ENCODE assay signal across 8 cellular contexts in the genomic region with DNA sequence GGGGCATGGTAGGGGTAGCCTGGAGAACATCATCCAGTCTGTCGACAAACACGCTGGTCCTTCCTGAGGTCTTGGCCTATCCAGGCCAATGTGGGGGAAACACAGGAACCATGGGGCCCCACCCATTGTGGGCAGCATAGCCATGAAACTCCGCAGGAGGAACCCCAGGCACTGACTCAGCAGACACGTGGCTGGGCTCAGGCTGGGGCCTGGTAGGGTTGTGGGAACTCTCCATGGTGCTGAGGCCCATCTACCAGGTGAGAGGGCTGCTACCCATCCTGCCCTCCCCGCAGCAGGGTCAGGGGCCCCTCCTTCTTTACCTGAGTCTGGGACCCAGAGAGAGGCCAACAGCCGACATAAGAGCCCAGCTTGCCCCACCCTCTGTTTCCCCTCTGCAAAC. TPM values are rescaled to one million over a fixed set of nuclear protein-coding genes. Genes with fewer than 3 reads are reported as not detected.
DNase-seq lines count a peak whose midpoint lies in the region; ATAC-seq and FAIRE-seq lines count a peak whose summit lies in the region.

No MANE protein-coding gene starts in this region.

- DNase-seq in GM23248, result peak; percentile 67
- peak; percentile 60 for DNase-seq in RPMI7951 (ENCODE audit: low read depth)
- DNase-seq in activated naive CD4-positive, alpha-beta T cell treated with anti-CD3 and anti-CD28 coated beads, Interleukin-2, amount 50 U/mL, for 16 hours, result peak; percentile 52
- DNase-seq in left lobe of liver (ENCODE audit: low spot score), result no peak
- peak; percentile 59 to 70 for DNase-seq in stimulated activated effector memory CD8-positive, alpha-beta T cell treated with anti-CD3 and anti-CD28 coated beads, Interleukin-12 subunit alpha, Interleukin-12 subunit beta, amount 100 ng/mL, for 72 hours (ENCODE audit: low spot score in 2 of 2)
- DNase-seq in frontal cortex (ENCODE audit: low spot score in 2 of 2), result no peak

- H3K36me3 ChIP-seq in GM23248 (ENCODE audit: low read depth), result no peaks in the 10 kb centered on the region

- H2AFZ ChIP-seq in GM23248, result no peak overlapping the region

- H3K9me2 ChIP-seq in GM23248 (ENCODE audit: insufficient read depth), result no peaks in the 10 kb centered on the region

- FAIRE-seq in frontal cortex (lab: Jason Lieb, UNC), result no peak

- H3K27ac Mint-ChIP-seq in stimulated activated effector memory CD8-positive, alpha-beta T cell treated with anti-CD3 and anti-CD28 coated beads, Interleukin-12 subunit alpha, Interleukin-12 subunit beta, amount 100 ng/mL, for 72 hours, result no peak overlapping the region

- H3K9ac ChIP-seq in GM23248, result no peak overlapping the region

- H3K4me1 Mint-ChIP-seq in stimulated activated effector memory CD8-positive, alpha-beta T cell treated with anti-CD3 and anti-CD28 coated beads, Interleukin-12 subunit alpha, Interleukin-12 subunit beta, amount 100 ng/mL, for 72 hours, result peaks cover 14% of the 10 kb centered on the region

- 39 to 41% methylated on average over 6 of the region's 6 CpGs for WGBS in GM23248 (ENCODE audit: low coverage in 1 of 2, low lambda C conversion rate in 2 of 2, missing lambda C conversion rate in 2 of 2), 2 experiments

- H3K27me3 ChIP-seq in GM23248 (replicated peaks; ENCODE audit: insufficient read depth), result peaks cover 18% of the 10 kb centered on the region

- ATAC-seq in left lobe of liver (peak; percentile 66), HG02870 (IDR thresholded peaks at IDR 0.05; ENCODE audit: unreplicated experiment) (no peak), GM21515 (IDR thresholded peaks at IDR 0.05; ENCODE audit: unreplicated experiment) (no peak)
- peak; percentile 90 for ATAC-seq in stimulated activated effector memory CD8-positive, alpha-beta T cell treated with anti-CD3 and anti-CD28 coated beads, Interleukin-12 subunit alpha, Interleukin-12 subunit beta, amount 100 ng/mL, for 72 hours

- no peak overlapping the region for H3K4me3 ChIP-seq in GM23248

- H3K79me2 ChIP-seq in GM23248 (ENCODE audit: insufficient read depth), result no peaks in the 10 kb centered on the region

- in situ Hi-C loops in GM23248 (cut with MboI), result loop anchor here (25.0 kb wide), 1 partner anchor 314 kb away; a partner anchor contains a TSS

- no peak overlapping the region for H3K4me3 Mint-ChIP-seq in stimulated activated effector memory CD8-positive, alpha-beta T cell treated with anti-CD3 and anti-CD28 coated beads, Interleukin-12 subunit alpha, Interleukin-12 subunit beta, amount 100 ng/mL, for 72 hours

- H3K9me3 ChIP-seq in GM23248 (ENCODE audit: low read depth), result no peaks in the 10 kb centered on the region

- H3F3A ChIP-seq in GM23248 (ENCODE audit: insufficient read depth), result no peaks in the 10 kb centered on the region

- no peaks in the 10 kb centered on the region for H4K20me1 ChIP-seq in GM23248 (ENCODE audit: insufficient read depth)

- H3K9me3 Mint-ChIP-seq in stimulated activated effector memory CD8-positive, alpha-beta T cell treated with anti-CD3 and anti-CD28 coated beads, Interleukin-12 subunit alpha, Interleukin-12 subunit beta, amount 100 ng/mL, for 72 hours, result no peaks in the 10 kb centered on the region

- H3K4me2 ChIP-seq in GM23248 (ENCODE audit: unreplicated experiment), result no peak overlapping the region

- no peaks in the 10 kb centered on the region for H3K36me3 Mint-ChIP-seq in stimulated activated effector memory CD8-positive, alpha-beta T cell treated with anti-CD3 and anti-CD28 coated beads, Interleukin-12 subunit alpha, Interleukin-12 subunit beta, amount 100 ng/mL, for 72 hours

- H3K27ac ChIP-seq in GM23248, result no peak overlapping the region

- H3K4me1 ChIP-seq in GM23248 (ENCODE audit: insufficient read depth), result no peaks in the 10 kb centered on the region

RNA-seq across cellular contexts. Expression of a gene that starts 22.6 kb away (rescaled TPM):
- not detected in 2 replicates for total RNA-seq in GM23248 (2014; rRNA removed; shearing (Covaris generic))
- polyA plus RNA-seq in GM23248 (2016; fragmentation: Nextera tagmentation; extraction: Ambion mirVana), result not detected in 2 replicates
- under 0.01 TPM in 1 of 2 replicates, not detected in the other for total RNA-seq in RPMI7951 (2014; rRNA removed; shearing (Covaris generic))
- 0.50 TPM for total RNA-seq in left lobe of liver
- total RNA-seq in frontal cortex, result 2.4 TPM

RNA-seq across cellular contexts. Expression of a gene that starts 41.6 kb away (rescaled TPM):
- 17.4 and 36.8 TPM in 2 replicates for total RNA-seq in GM23248 (2014; rRNA removed; shearing (Covaris generic))
- 17.3 and 19.3 TPM in 2 replicates for polyA plus RNA-seq in GM23248 (2016; fragmentation: Nextera tagmentation; extraction: Ambion mirVana)
- total RNA-seq in RPMI7951 (2014; rRNA removed; shearing (Covaris generic)), result 15.5 and 16.0 TPM in 2 replicates
- total RNA-seq in left lobe of liver, result 3.0 TPM
- total RNA-seq in frontal cortex, result 12.6 TPM

RNA-seq across cellular contexts. Expression of a gene that starts 43.3 kb away (rescaled TPM):
- total RNA-seq in GM23248 (2014; rRNA removed; shearing (Covaris generic)), result 15.8 and 15.9 TPM in 2 replicates
- 17.3 and 18.4 TPM in 2 replicates for polyA plus RNA-seq in GM23248 (2016; fragmentation: Nextera tagmentation; extraction: Ambion mirVana)
- total RNA-seq in RPMI7951 (2014; rRNA removed; shearing (Covaris generic)), result 8.8 and 12.8 TPM in 2 replicates
- total RNA-seq in left lobe of liver (16.8 TPM), frontal cortex (4.5 TPM)

Comparison
In these comparisons a context has a peak if more than half of its experiments do, and no peak if none do; other contexts are left out.
1. DNase-seq: peak in GM23248 (single experiment), RPMI7951 (single experiment), activated naive CD4-positive, alpha-beta T cell treated with anti-CD3 and anti-CD28 coated beads, Interleukin-2, amount 50 U/mL, for 16 hours (single experiment) and stimulated activated effector memory CD8-positive, alpha-beta T cell treated with anti-CD3 and anti-CD28 coated beads, Interleukin-12 subunit alpha, Interleukin-12 subunit beta, amount 100 ng/mL, for 72 hours (2 of 2); none in left lobe of liver (single experiment) and frontal cortex (0 of 2).
2. ATAC-seq: peak in left lobe of liver (single experiment) and stimulated activated effector memory CD8-positive, alpha-beta T cell treated with anti-CD3 and anti-CD28 coated beads, Interleukin-12 subunit alpha, Interleukin-12 subunit beta, amount 100 ng/mL, for 72 hours (single experiment); none in HG02870 (single experiment) and GM21515 (single experiment).